ENCODE assay signal across 1 cellular context in genomic region chr11:76838422-76839068, GRCh38.
TF ChIP-seq lines count a peak whose summit lies in the region.

No MANE protein-coding gene starts in this region.

TF ChIP-seq in endothelial cell of umbilical vein, 7 proteins besides CTCF, POLR2A, EP300 and RAD21:
- TF ChIP-seq MAX (IDR thresholded peaks at IDR 0.05; ENCODE audit: insufficient read depth, insufficient read length) (no peak), JUN (IDR thresholded peaks at IDR 0.05; ENCODE audit: borderline replicate concordance, insufficient read depth, insufficient read length, low read depth) (no peak), EZH2 (IDR thresholded peaks at IDR 0.05; ENCODE audit: borderline replicate concordance, low read depth, low read length, severe bottlenecking) (no peak), FOS (IDR thresholded peaks at IDR 0.05; ENCODE audit: borderline replicate concordance, insufficient read depth, low read length) (no peak)
